In the genomic region with DNA sequence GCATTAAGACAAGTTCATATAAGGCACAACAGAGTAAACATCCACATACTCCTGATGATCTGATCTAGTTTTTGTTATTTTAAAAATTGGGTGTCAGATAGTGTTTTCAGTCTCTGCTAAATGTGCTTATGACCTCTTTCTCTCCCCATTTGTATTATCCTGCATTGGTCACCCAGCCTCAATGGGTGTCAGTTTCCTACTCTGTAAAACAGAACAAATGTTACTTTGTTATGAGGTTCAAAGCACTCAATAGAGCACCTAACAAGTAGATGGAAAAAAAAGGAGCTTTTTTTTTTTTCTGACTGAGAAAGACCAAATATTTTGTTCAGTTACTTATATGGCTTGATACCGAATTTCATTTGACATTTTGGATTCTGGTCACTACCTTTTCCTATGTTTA, we compare ENCODE assay signal across 20 cellular contexts. TPM values are rescaled to one million over a fixed set of nuclear protein-coding genes. Genes with fewer than 3 reads are reported as not detected.
DNase-seq lines count a peak whose midpoint lies in the region; ATAC-seq, FAIRE-seq and TF ChIP-seq lines count a peak whose summit lies in the region.
"Had no signal": no experiment of that assay in that cellular context is flagged by ENCODE, and none has a peak within 500 bp of the region (broad histone marks: within the 10 kb centered on the region; RNA-seq: fewer than 3 reads in every experiment).

No MANE protein-coding gene starts in this region.

- DNase-seq in SK-MEL-5 (ENCODE audit: low read depth, low spot score) (peak; percentile 8), frontal cortex (ENCODE audit: low spot score in 2 of 2) (no peak), medulla oblongata (ENCODE audit: extremely low spot score) (peak; percentile 63), pons (ENCODE audit: low spot score) (peak; percentile 82), right lobe of liver (no peak), T-helper 1 cell (no peak)
- DNase-seq: Caco-2; Calu3; CD4-positive, alpha-beta T cell; CD8-positive, alpha-beta T cell; DMS79 treated with DMSO at 0.1 percent for 48 hours; GF-D8 had no signal

- ATAC-seq in HG02571 (IDR thresholded peaks at IDR 0.05; ENCODE audit: unreplicated experiment): no peak
- ATAC-seq in GM18519 (IDR thresholded peaks at IDR 0.05; ENCODE audit: low FRiP score, unreplicated experiment): no peak
- no peak for ATAC-seq in right lobe of liver
- ATAC-seq: A549; CD8-positive, alpha-beta T cell had no signal

- in situ Hi-C loops in SK-MEL-5 (cut with HindIII; ENCODE audit: low pct_unique_long_range_greater_than_20kb, low sequenced_read_pairs): no loop called here

- TF ChIP-seq POLR2A in right lobe of liver (IDR thresholded peaks at IDR 0.05): no peak

- TF ChIP-seq CTCF in right lobe of liver (IDR thresholded peaks at IDR 0.05): no peak

- FAIRE-seq in frontal cortex (lab: Jason Lieb, UNC): peak; percentile 10
- FAIRE-seq: A549, D721Med had no signal

- peaks cover 0 to 5% (median 0%) of the 10 kb centered on the region in 4 donors for H3K4me1 ChIP-seq in right lobe of liver
- H3K4me1 ChIP-seq: A549, Caco-2 had no signal

- H3K36me3 ChIP-seq in right lobe of liver: no peaks in the 10 kb centered on the region
- H3K36me3 ChIP-seq: BLaER1 treated with 17β-estradiol and CSF1 and Interleukin-3, amounts not matched to agents 10 nM and 100 nM had no signal

- H3K27ac ChIP-seq in right lobe of liver: no peak overlapping the region
- H3K27ac ChIP-seq: 22Rv1; A549; BLaER1 treated with 17β-estradiol and CSF1 and Interleukin-3, amounts not matched to agents 10 nM and 100 nM; C4-2B had no signal

- H3K27me3 ChIP-seq in right lobe of liver: no peaks in the 10 kb centered on the region
- H3K27me3 ChIP-seq: BLaER1 treated with 17β-estradiol and CSF1 and Interleukin-3, amounts not matched to agents 10 nM and 100 nM had no signal

- H3K9me3 ChIP-seq in right lobe of liver: no peaks in the 10 kb centered on the region
- H3K9me3 ChIP-seq: A549; BLaER1 treated with 17β-estradiol and CSF1 and Interleukin-3, amounts not matched to agents 10 nM and 100 nM; Caco-2 had no signal

- H3K4me3 ChIP-seq in right lobe of liver: no peak overlapping the region
- H3K4me3 ChIP-seq: A549; BLaER1 treated with 17β-estradiol and CSF1 and Interleukin-3, amounts not matched to agents 10 nM and 100 nM had no signal

- WGBS in right lobe of liver (ENCODE audit: insufficient coverage, low coverage, low lambda C conversion rate, missing lambda C conversion rate): 87% methylated on average over 1 of the region's 1 CpG

- intact Hi-C loops in right lobe of liver (cut with DNase I): no loop called here

RNA-seq across cellular contexts. Expression of a gene that starts 33.6 kb away (rescaled TPM):
- not detected in 2 replicates for total RNA-seq in SK-MEL-5 (2014; rRNA removed; shearing (Covaris generic))
- 0.01 TPM in 1 of 2 replicates, not detected in the other for polyA plus RNA-seq in SK-MEL-5 (2015; cell fraction: cytosol; rRNA removed)
- 0.70 TPM in 1 of 2 replicates, not detected in the other for polyA plus RNA-seq in SK-MEL-5 (2015; cell fraction: nucleus; rRNA removed)
- total RNA-seq in frontal cortex: 12.2 TPM
- under 1 TPM; 0.20 to 0.61 (median 0.36) TPM for total RNA-seq in right lobe of liver
- total RNA-seq: A172 had no signal

Comparison
In these comparisons a context has a peak if more than half of its experiments do, and no peak if none do; other contexts are left out.
1. DNase-seq: peak in SK-MEL-5 (single experiment), medulla oblongata (single experiment) and pons (single experiment); none in frontal cortex (0 of 2), right lobe of liver (0 of 3) and T-helper 1 cell (0 of 5).